Comparison of ENCODE assay signal across 23 cellular contexts in the genomic region with DNA sequence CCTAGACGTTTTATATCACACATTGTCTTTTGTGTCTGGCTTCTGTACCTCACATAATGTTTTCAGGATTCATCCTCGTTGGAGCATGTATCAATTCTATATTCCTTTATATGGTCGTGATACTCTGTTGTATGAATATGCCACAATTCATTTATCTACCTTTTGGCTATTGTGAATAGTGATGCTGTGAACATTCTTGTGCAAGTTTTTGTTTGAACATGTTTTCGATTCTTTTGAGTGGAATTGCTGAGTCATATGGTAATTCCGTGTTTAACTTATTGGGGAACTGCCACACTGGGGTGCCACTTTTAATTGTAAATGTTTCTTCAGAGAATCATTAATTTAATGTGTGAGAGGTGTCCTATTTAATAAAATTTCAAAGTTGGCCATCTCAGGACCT.
A peak's percentile ranks its signal among the peaks of the same experiment; 100 is the strongest.
DNase-seq lines count a peak whose midpoint lies in the region; ATAC-seq, FAIRE-seq and TF ChIP-seq lines count a peak whose summit lies in the region.
"Had no signal": no experiment of that assay in that cellular context is flagged by ENCODE, and none has a peak within 500 bp of the region (broad histone marks: within the 10 kb centered on the region; RNA-seq: fewer than 3 reads in every experiment).

No MANE protein-coding gene starts in this region.

- peak overlapping the region; percentile 1 for H3K27ac ChIP-seq in A673 (ENCODE audit: low read depth, low read length, poor library complexity, severe bottlenecking)
- H3K27ac ChIP-seq in IMR-90 (ENCODE audit: insufficient read depth, low read length): no peak overlapping the region
- H3K27ac ChIP-seq in K562 (ENCODE audit: extremely low read depth, low read depth, low read length): no peak overlapping the region
- no peak overlapping the region for H3K27ac ChIP-seq in ovary
- H3K27ac ChIP-seq in trophoblast cell (ENCODE audit: low read depth, low read length): no peak overlapping the region
- H3K27ac ChIP-seq: GM23248 had no signal

- H3K9ac ChIP-seq in IMR-90 (ENCODE audit: low read depth, low read length): no peak overlapping the region
- H3K9ac ChIP-seq in K562 (ENCODE audit: insufficient read depth in 1 of 2, low read depth in 2 of 2, low read length in 2 of 2): no peak overlapping the region
- H3K9ac ChIP-seq in trophoblast cell (ENCODE audit: low read length): no peak overlapping the region
- H3K9ac ChIP-seq: GM23248 had no signal

- TF ChIP-seq EP300 in K562 (IDR thresholded peaks at IDR 0.05; ENCODE audit: low read length): no peak
- no peak for TF ChIP-seq EP300 in ovary (IDR thresholded peaks at IDR 0.05)

- POLR2A ChIA-PET in A673 (lab: Charles Lee; ENCODE audit: low non-redundant PET) (no interaction called here), IMR-90 (lab: Charles Lee; ENCODE audit: unreplicated experiment) (no interaction called here), K562 (lab: Yijun Ruan, JAX) (no interaction called here)

- H3K9me3 ChIP-seq in A673 (ENCODE audit: low read depth, low read length, poor library complexity, severe bottlenecking) (no peaks in the 10 kb centered on the region), IMR-90 (ENCODE audit: control insufficient read depth, insufficient read depth, low read length) (peaks cover 5% of the 10 kb centered on the region), K562 (replicated peaks; ENCODE audit: control insufficient read depth, insufficient read depth, low read depth, low read length) (no peaks in the 10 kb centered on the region), ovary (no peaks in the 10 kb centered on the region), trophoblast cell (ENCODE audit: insufficient read depth, low read depth, low read length) (no peaks in the 10 kb centered on the region)
- H3K9me3 ChIP-seq: BE2C had no signal

- BruUV-seq in A673 (replicated peaks; lab: Mats Ljungman, UMichigan) (no TSS peak), IMR-90 (replicated peaks; lab: Mats Ljungman, UMichigan) (no TSS peak), K562 (replicated peaks; lab: Mats Ljungman, UMichigan) (no TSS peak)

- H2AFZ ChIP-seq in IMR-90 (replicated peaks; ENCODE audit: low read length, poor library complexity): no peak overlapping the region
- H2AFZ ChIP-seq in K562 (ENCODE audit: low read depth, low read length): no peak overlapping the region
- no peak overlapping the region for H2AFZ ChIP-seq in trophoblast cell (ENCODE audit: insufficient read depth, low read length, poor library complexity)
- H2AFZ ChIP-seq: GM23248 had no signal

- no peaks in the 10 kb centered on the region for H4K20me1 ChIP-seq in IMR-90 (ENCODE audit: insufficient read depth, low read length)
- H4K20me1 ChIP-seq in K562 (replicated peaks; ENCODE audit: control insufficient read depth, insufficient read depth, low read length): no peaks in the 10 kb centered on the region

- H3K27me3 ChIP-seq in A673 (replicated peaks; ENCODE audit: insufficient read depth, low read depth, low read length, poor library complexity): no peaks in the 10 kb centered on the region
- H3K27me3 ChIP-seq in IMR-90 (ENCODE audit: control insufficient read depth, insufficient read depth, low read length): no peaks in the 10 kb centered on the region
- H3K27me3 ChIP-seq in K562 (ENCODE audit: control insufficient read depth in 2 of 2, insufficient read depth in 2 of 2, low read length in 2 of 2): no peaks in the 10 kb centered on the region
- H3K27me3 ChIP-seq in ovary: no peaks in the 10 kb centered on the region
- no peaks in the 10 kb centered on the region for H3K27me3 ChIP-seq in trophoblast cell (ENCODE audit: insufficient read depth, low read length)
- H3K27me3 ChIP-seq: BE2C had no signal

- no peak overlapping the region for H4K12ac ChIP-seq in trophoblast cell (ENCODE audit: low read depth, low read length)

- H3K23ac ChIP-seq in IMR-90 (ENCODE audit: low read depth, low read length) (no peak overlapping the region), trophoblast cell (ENCODE audit: low read length) (no peak overlapping the region)

- CTCF ChIA-PET in A673 (lab: Charles Lee) (no interaction called here), IMR-90 (lab: Yijun Ruan, JAX) (no interaction called here), K562 (lab: Yijun Ruan, JAX; ENCODE audit: low intra/inter-chr PET ratio) (no interaction called here)

- H3K36me3 ChIP-seq in A673 (ENCODE audit: insufficient read depth, low read length, poor library complexity, severe bottlenecking): no peaks in the 10 kb centered on the region
- no peaks in the 10 kb centered on the region for H3K36me3 ChIP-seq in IMR-90 (ENCODE audit: control insufficient read depth, insufficient read depth, low read length)
- no peaks in the 10 kb centered on the region for H3K36me3 ChIP-seq in K562 (ENCODE audit: control insufficient read depth, insufficient read depth, low read length)
- H3K36me3 ChIP-seq in ovary: no peaks in the 10 kb centered on the region
- no peaks in the 10 kb centered on the region for H3K36me3 ChIP-seq in trophoblast cell (ENCODE audit: control insufficient read depth in 1 of 2, insufficient read depth in 2 of 2, low read length in 2 of 2)
- H3K36me3 ChIP-seq: BE2C had no signal

- H4K5ac ChIP-seq in IMR-90 (ENCODE audit: low read depth, low read length): no peak overlapping the region

- H3K79me1 ChIP-seq in IMR-90 (ENCODE audit: low read depth in 1 of 2, low read length in 2 of 2) (no peaks in the 10 kb centered on the region), trophoblast cell (ENCODE audit: low read length) (no peaks in the 10 kb centered on the region)

- no peak overlapping the region for H3K4me2 ChIP-seq in IMR-90 (ENCODE audit: low read depth, low read length)
- H3K4me2 ChIP-seq in K562 (ENCODE audit: insufficient read depth, low read length): no peak overlapping the region
- H3K4me2 ChIP-seq in trophoblast cell (ENCODE audit: low read length): no peak overlapping the region

- H3K18ac ChIP-seq in IMR-90 (ENCODE audit: low read depth, low read length) (no peak overlapping the region), trophoblast cell (ENCODE audit: low read length) (no peak overlapping the region)

- H2AK5ac ChIP-seq in IMR-90 (ENCODE audit: low read depth, low read length) (no peak overlapping the region), trophoblast cell (ENCODE audit: low read length) (no peak overlapping the region)

- TF ChIP-seq RAD21 in IMR-90 (IDR thresholded peaks at IDR 0.05; ENCODE audit: low read length) (no peak), K562 (CRISPR knock-in tag; conservative IDR thresholded peaks at IDR 0.05 in 1 of 2, IDR thresholded peaks at IDR 0.05 in 1 of 2) (no peak)

- H2AK9ac ChIP-seq in IMR-90 (replicated peaks; ENCODE audit: low read depth, low read length, poor library complexity): no peak overlapping the region

- DNase-seq in A673 (ENCODE audit: low spot score) (no peak), IMR-90 (no peak), K562 (ENCODE audit: extremely low read depth in 1 of 4, low spot score in 3 of 4) (no peak), ovary (no peak), trophoblast cell (no peak)
- DNase-seq: ACHN; BE2C; C1 segment of cervical spinal cord; CD4-positive, CD25-positive, alpha-beta regulatory T cell; CD8-positive, alpha-beta memory T cell; COR-L47; DMS 273 treated with DMSO at 0.1 percent for 48 hours; DMS53; DND-41; EL; GM23248; HCEC 1CT had no signal

- no peak overlapping the region for H3K14ac ChIP-seq in IMR-90 (replicated peaks; ENCODE audit: low read depth, low read length)
- no peak overlapping the region for H3K14ac ChIP-seq in trophoblast cell (ENCODE audit: low read length)

- no peak overlapping the region for H3K4ac ChIP-seq in IMR-90 (ENCODE audit: low read depth, low read length)
- H3K4ac ChIP-seq in trophoblast cell (ENCODE audit: low read depth, low read length): no peak overlapping the region

- intact Hi-C loops in A673 (cut with micrococcal nuclease; ENCODE audit: unreplicated experiment) (loop anchor here (5.0 kb wide), 1 partner anchor 98 kb away; no protein-coding TSS in a partner anchor), IMR-90 (cut with micrococcal nuclease) (no loop called here), K562 (cut with micrococcal nuclease) (no loop called here), ovary (cut with DNase I) (loop anchor here in 1 of 4 donors (5.0 kb wide), 1 partner anchor 523 kb away; no protein-coding TSS in a partner anchor)

- dilution Hi-C loops in IMR-90 (cut with HindIII; ENCODE audit: low sequenced_read_pairs, unreplicated experiment): no loop called here

- no peak overlapping the region for H4K91ac ChIP-seq in IMR-90 (ENCODE audit: insufficient read depth, low read depth, low read length)
- no peak overlapping the region for H4K91ac ChIP-seq in trophoblast cell (ENCODE audit: low read depth, low read length)

- TF ChIP-seq POLR2A in IMR-90 (IDR thresholded peaks at IDR 0.05; ENCODE audit: low read depth, low read length): no peak
- no peak for TF ChIP-seq POLR2A in K562 (conservative IDR thresholded peaks at IDR 0.05)
- TF ChIP-seq POLR2A in ovary (IDR thresholded peaks at IDR 0.05): no peak

- H3K79me2 ChIP-seq in K562 (ENCODE audit: control insufficient read depth, insufficient read depth, low read length) (no peaks in the 10 kb centered on the region), trophoblast cell (ENCODE audit: control insufficient read depth, insufficient read depth, low read length, poor library complexity) (no peaks in the 10 kb centered on the region)

- WGBS in IMR-90 (ENCODE audit: extremely low coverage in 2 of 2, insufficient read length in 1 of 2), 2 experiments: no CpG with 5 or more reads among the region's 5 CpGs
- WGBS in K562 (ENCODE audit: insufficient coverage, low coverage, missing lambda C conversion rate): 0% methylated on average over 5 of the region's 5 CpGs
- 60 to 69% (median 62%) methylated on average over 5 of the region's 5 CpGs for WGBS in ovary, 3 donors
- WGBS in trophoblast cell (ENCODE audit: extremely low coverage, insufficient coverage, insufficient read length): no CpG with 5 or more reads among the region's 5 CpGs

- H2BK5ac ChIP-seq in IMR-90 (ENCODE audit: low read depth, low read length, poor library complexity, severe bottlenecking) (no peak overlapping the region), trophoblast cell (ENCODE audit: low read depth, low read length, poor library complexity) (no peak overlapping the region)

- no peak for FAIRE-seq in K562 (lab: Jason Lieb, UNC)
- FAIRE-seq: GM12878, H54, HTR-8/SVneo had no signal

- H3K4me1 ChIP-seq in A673 (ENCODE audit: insufficient read depth, low read length, poor library complexity, severe bottlenecking): peaks cover 16% of the 10 kb centered on the region
- H3K4me1 ChIP-seq in IMR-90 (ENCODE audit: control insufficient read depth, insufficient read depth, low read length): no peaks in the 10 kb centered on the region
- no peaks in the 10 kb centered on the region for H3K4me1 ChIP-seq in K562 (replicated peaks in 1 of 2; ENCODE audit: control insufficient read depth in 2 of 2, insufficient read depth in 2 of 2, low read length in 2 of 2)
- H3K4me1 ChIP-seq in ovary (ENCODE audit: insufficient read depth): no peaks in the 10 kb centered on the region
- no peaks in the 10 kb centered on the region for H3K4me1 ChIP-seq in trophoblast cell (ENCODE audit: control insufficient read depth in 1 of 2, insufficient read depth in 2 of 2, low read length in 2 of 2)
- H3K4me1 ChIP-seq: BE2C had no signal

- no peak overlapping the region for H2BK15ac ChIP-seq in IMR-90 (ENCODE audit: low read depth, low read length)

- H4K8ac ChIP-seq in IMR-90 (ENCODE audit: low read depth in 2 of 2, low read length in 2 of 2): no peak overlapping the region
- H4K8ac ChIP-seq in trophoblast cell (ENCODE audit: low read depth, low read length): no peak overlapping the region

- in situ Hi-C loops in IMR-90 (cut with MboI; ENCODE audit: low sequenced_read_pairs): no loop called here
- in situ Hi-C loops in K562 (cut with MboI): no loop called here

- no peak for ATAC-seq in IMR-90 (ENCODE audit: low read depth)
- ATAC-seq in K562: no peak
- ATAC-seq in esophagus mucosa: peak; percentile 73
- ATAC-seq in GM18867 (IDR thresholded peaks at IDR 0.05; ENCODE audit: unreplicated experiment): no peak
- ATAC-seq in HG02938 (IDR thresholded peaks at IDR 0.05; ENCODE audit: unreplicated experiment): no peak

- TF ChIP-seq CTCF in A673 (conservative IDR thresholded peaks at IDR 0.05; ENCODE audit: low read depth, low read length): no peak
- TF ChIP-seq CTCF in IMR-90 (conservative IDR thresholded peaks at IDR 0.05; ENCODE audit: low read depth, low read length): no peak
- no peak for TF ChIP-seq CTCF in K562 (IDR thresholded peaks at IDR 0.05 in 2 of 3, conservative IDR thresholded peaks at IDR 0.05 in 1 of 3; ENCODE audit: insufficient read depth in 2 of 3, low read depth in 1 of 3, low read length in 3 of 3)
- no peak for TF ChIP-seq CTCF in ovary (IDR thresholded peaks at IDR 0.05)

- H3K9me1 ChIP-seq in IMR-90 (ENCODE audit: insufficient read depth, low read length): no peaks in the 10 kb centered on the region
- no peaks in the 10 kb centered on the region for H3K9me1 ChIP-seq in K562 (ENCODE audit: control insufficient read depth, insufficient read depth, low read length)

- no peak overlapping the region for H3K56ac ChIP-seq in IMR-90 (ENCODE audit: extremely low read depth, insufficient read depth, low read length)

- no peak overlapping the region for H2BK12ac ChIP-seq in trophoblast cell (ENCODE audit: low read length)

- no peak overlapping the region for H2BK20ac ChIP-seq in IMR-90 (ENCODE audit: low read depth, low read length)

- H3K4me3 ChIP-seq in A673 (ENCODE audit: low read depth, low read length, poor library complexity, severe bottlenecking) (no peak overlapping the region), IMR-90 (ENCODE audit: insufficient read depth, low read depth, low read length) (no peak overlapping the region), K562 (no peak overlapping the region), ovary (no peak overlapping the region), trophoblast cell (ENCODE audit: low read depth, low read length) (no peak overlapping the region)
- H3K4me3 ChIP-seq: GM12878, GM23248 had no signal

- H2BK120ac ChIP-seq in IMR-90 (ENCODE audit: low read depth, low read length) (no peak overlapping the region), trophoblast cell (ENCODE audit: insufficient read depth, low read length, poor library complexity) (no peak overlapping the region)
